ENCODE assay signal across 38 cellular contexts in genomic region chr1:181002582-181003172, GRCh38.
"Had no signal": no experiment of that assay in that cellular context is flagged by ENCODE, and none has a peak within 500 bp of the region (broad histone marks: within the 10 kb centered on the region; RNA-seq: fewer than 3 reads in every experiment).

No MANE protein-coding gene starts in this region.

- FAIRE-seq: bronchial epithelial cell, RCC 7860 had no signal

- H3K27ac ChIP-seq: KMS-11, RWPE1, VCaP had no signal

- H3K27me3 Mint-ChIP-seq: activated CD4-positive, alpha-beta memory T cell treated with anti-CD3 and anti-CD28 coated beads, Interleukin-2, amount 10 ng/mL, durations not matched to agents 7 days and 5 days; activated CD8-positive, alpha-beta memory T cell treated with anti-CD3 and anti-CD28 coated beads, Interleukin-2, amount 10 ng/mL, durations not matched to agents 7 days and 5 days; activated naive CD4-positive, alpha-beta T cell treated with anti-CD3 and anti-CD28 coated beads, Interleukin-2, amount 10 ng/mL, durations not matched to agents 7 days and 5 days; activated naive CD8-positive, alpha-beta T cell; brain had no signal

- DNase-seq: activated CD4-positive, alpha-beta memory T cell treated with anti-CD3 and anti-CD28 coated beads, Interleukin-2, amount 10 ng/mL, durations not matched to agents 7 days and 5 days; activated CD4-positive, alpha-beta T cell treated with anti-CD3 and anti-CD28 coated beads for 1 hour; activated CD4-positive, alpha-beta T cell treated with anti-CD3 and anti-CD28 coated beads for 48 hours; activated CD4-positive, CD25-positive, alpha-beta regulatory T cell; activated CD8-positive, alpha-beta memory T cell treated with anti-CD3 and anti-CD28 coated beads for 24 hours; activated CD8-positive, alpha-beta memory T cell treated with anti-CD3 and anti-CD28 coated beads, Interleukin-2, amount 10 ng/mL, durations not matched to agents 7 days and 5 days; activated CD8-positive, alpha-beta memory T cell treated with anti-CD3 and anti-CD28 coated beads, Interleukin-2, amount 50 U/mL, for 48 hours; activated effector memory CD4-positive, alpha-beta T cell treated with Interleukin-2 at 50 U/mL for 16 hours; activated naive CD4-positive, alpha-beta T cell treated with anti-CD3 and anti-CD28 coated beads, Interleukin-2, amount 10 ng/mL, durations not matched to agents 7 days and 5 days; activated T-cell treated with anti-CD3 and anti-CD28 coated beads, Interleukin-2, amount 50 U/mL, for 48 hours; anterior cingulate cortex; caudate nucleus; cerebellar nuclear complex; MM.1S; MV-4-11; NCI-H1092 treated with DMSO at 0.1 percent for 48 hours; NCI-H1417; NCI-H146; NCI-H187; NCI-H2081; NCI-H345; NCI-H524 treated with DMSO at 0.1 percent for 48 hours; NCI-H748 treated with DMSO at 0.1 percent for 48 hours; NK-92 treated with Interleukin-12 subunit alpha and Interleukin-12 subunit beta, amount 100 ng/mL, for 24 hours; PC-3; SIG-M5; T-helper 1 cell; T-helper 2 cell; T-helper 9 cell had no signal

- H3K4me3 Mint-ChIP-seq: activated CD4-positive, alpha-beta memory T cell treated with anti-CD3 and anti-CD28 coated beads, Interleukin-2, amount 10 ng/mL, durations not matched to agents 7 days and 5 days; activated CD8-positive, alpha-beta memory T cell treated with anti-CD3 and anti-CD28 coated beads, Interleukin-2, amount 10 ng/mL, durations not matched to agents 7 days and 5 days; activated naive CD4-positive, alpha-beta T cell treated with anti-CD3 and anti-CD28 coated beads, Interleukin-2, amount 10 ng/mL, durations not matched to agents 7 days and 5 days; activated naive CD8-positive, alpha-beta T cell; brain had no signal

- ATAC-seq: activated CD8-positive, alpha-beta memory T cell treated with anti-CD3 and anti-CD28 coated beads, Interleukin-2, amount 10 ng/mL, durations not matched to agents 7 days and 5 days; PC-3; Right ventricle myocardium inferior; SK-N-SH treated with all-trans-retinoic acid at 6 μM for 48 hours had no signal

- H3K9me3 Mint-ChIP-seq: activated CD4-positive, alpha-beta memory T cell treated with anti-CD3 and anti-CD28 coated beads, Interleukin-2, amount 10 ng/mL, durations not matched to agents 7 days and 5 days; activated naive CD4-positive, alpha-beta T cell treated with anti-CD3 and anti-CD28 coated beads, Interleukin-2, amount 10 ng/mL, durations not matched to agents 7 days and 5 days; brain had no signal

- H3K27ac Mint-ChIP-seq: activated CD4-positive, alpha-beta memory T cell treated with anti-CD3 and anti-CD28 coated beads, Interleukin-2, amount 10 ng/mL, durations not matched to agents 7 days and 5 days; activated CD8-positive, alpha-beta memory T cell treated with anti-CD3 and anti-CD28 coated beads, Interleukin-2, amount 10 ng/mL, durations not matched to agents 7 days and 5 days; activated naive CD4-positive, alpha-beta T cell treated with anti-CD3 and anti-CD28 coated beads, Interleukin-2, amount 10 ng/mL, durations not matched to agents 7 days and 5 days; activated naive CD8-positive, alpha-beta T cell had no signal
